In the genomic region with DNA sequence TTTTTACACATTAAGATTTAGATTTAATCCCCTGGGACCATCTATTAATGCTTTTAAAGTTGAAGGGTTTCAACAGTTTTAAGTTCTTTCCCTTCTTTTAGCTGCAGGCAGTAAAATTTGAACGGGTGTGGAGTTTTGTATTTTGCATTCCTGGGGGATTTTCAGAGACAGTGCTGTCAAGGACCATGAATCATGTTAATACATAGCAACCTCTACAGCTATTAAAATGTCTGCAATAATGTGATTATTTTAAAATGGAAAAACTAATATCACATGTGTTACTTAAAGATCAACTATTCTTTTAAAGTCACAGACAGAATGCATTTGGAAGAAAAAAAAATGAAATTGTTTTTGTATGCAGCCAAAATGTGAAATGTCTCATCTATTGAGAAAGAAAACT, we compare ENCODE assay signal across 26 cellular contexts. TPM values are rescaled to one million over a fixed set of nuclear protein-coding genes. Genes with fewer than 3 reads are reported as not detected.
"Had no signal": no experiment of that assay in that cellular context is flagged by ENCODE, and none has a peak within 500 bp of the region (broad histone marks: within the 10 kb centered on the region; RNA-seq: fewer than 3 reads in every experiment).

No MANE protein-coding gene starts in this region.

- H3K27me3 Mint-ChIP-seq: activated CD4-positive, alpha-beta T cell treated with anti-CD3 and anti-CD28 coated beads, Interleukin-2, amount 10 ng/mL, durations not matched to agents 24 days and 14 days; activated CD8-positive, alpha-beta memory T cell treated with anti-CD3 and anti-CD28 coated beads, Interleukin-2, amount 10 ng/mL, durations not matched to agents 7 days and 5 days; brain had no signal

- ATAC-seq: activated CD8-positive, alpha-beta memory T cell treated with anti-CD3 and anti-CD28 coated beads, Interleukin-2, amount 10 ng/mL, durations not matched to agents 7 days and 5 days; activated naive CD4-positive, alpha-beta T cell treated with anti-CD3 and anti-CD28 coated beads, Interleukin-2, amount 50 U/mL, for 72 hours; activated naive CD8-positive, alpha-beta T cell treated with anti-CD3 and anti-CD28 coated beads, Interleukin-2, amount 50 U/mL, for 24 hours; K562; T-helper 17 cell had no signal

- H3K9me3 Mint-ChIP-seq: activated B cell treated with CpG ODN at 0.5 μM for 24 hours; activated CD4-positive, alpha-beta T cell treated with anti-CD3 and anti-CD28 coated beads, Interleukin-2, amount 10 ng/mL, durations not matched to agents 24 days and 14 days; activated naive CD4-positive, alpha-beta T cell treated with anti-CD3 and anti-CD28 coated beads, Interleukin-2, amount 50 U/mL, for 72 hours; activated naive CD8-positive, alpha-beta T cell treated with anti-CD3 and anti-CD28 coated beads, Interleukin-2, amount 50 U/mL, for 24 hours; activated T-cell treated with anti-CD3 and anti-CD28 coated beads, Interleukin-2, amount 50 U/mL, for 24 hours; brain had no signal

- DNase-seq: activated B cell treated with CpG ODN at 0.5 μM for 24 hours; activated CD4-positive, alpha-beta T cell treated with anti-CD3 and anti-CD28 coated beads for 1 hour; activated CD4-positive, alpha-beta T cell treated with anti-CD3 and anti-CD28 coated beads, Interleukin-2, amount 10 ng/mL, durations not matched to agents 24 days and 14 days; activated CD4-positive, alpha-beta T cell treated with anti-CD3 and anti-CD28 coated beads, Interleukin-2, amount 50 U/mL, for 48 hours; activated CD8-positive, alpha-beta memory T cell treated with anti-CD3 and anti-CD28 coated beads, Interleukin-2, amount 10 ng/mL, durations not matched to agents 7 days and 5 days; activated effector memory CD4-positive, alpha-beta T cell treated with anti-CD3 and anti-CD28 coated beads, Interleukin-2, amount 50 U/mL, for 16 hours; activated naive CD4-positive, alpha-beta T cell treated with Interleukin-2 at 50 U/mL for 16 hours; activated naive CD8-positive, alpha-beta T cell treated with anti-CD3 and anti-CD28 coated beads, Interleukin-2, amount 50 U/mL, for 24 hours; activated T-cell treated with anti-CD3 and anti-CD28 coated beads, Interleukin-2, amount 50 U/mL, for 24 hours; amniotic stem cell; Karpas-422; NCI-H1105 treated with DMSO at 0.1 percent for 48 hours; NCI-H1436 treated with DMSO at 0.1 percent for 48 hours; NCI-H187; NCI-H2081; NCI-H524; Peyer's patch; SHP77; T-helper 17 cell; T-helper 9 cell had no signal

- H3K4me1 ChIP-seq: ascending aorta, Peyer's patch, SJSA1 had no signal

- H3K36me3 Mint-ChIP-seq: activated CD8-positive, alpha-beta memory T cell treated with anti-CD3 and anti-CD28 coated beads, Interleukin-2, amount 10 ng/mL, durations not matched to agents 7 days and 5 days; activated naive CD4-positive, alpha-beta T cell treated with anti-CD3 and anti-CD28 coated beads, Interleukin-2, amount 50 U/mL, for 72 hours; brain had no signal

- H3K27me3 ChIP-seq: ascending aorta, Peyer's patch had no signal

- H3K4me3 Mint-ChIP-seq: activated B cell treated with CpG ODN at 0.5 μM for 24 hours; activated CD4-positive, alpha-beta T cell treated with anti-CD3 and anti-CD28 coated beads, Interleukin-2, amount 10 ng/mL, durations not matched to agents 24 days and 14 days; activated CD8-positive, alpha-beta memory T cell treated with anti-CD3 and anti-CD28 coated beads, Interleukin-2, amount 10 ng/mL, durations not matched to agents 7 days and 5 days; activated naive CD8-positive, alpha-beta T cell treated with anti-CD3 and anti-CD28 coated beads, Interleukin-2, amount 50 U/mL, for 24 hours; activated T-cell treated with anti-CD3 and anti-CD28 coated beads, Interleukin-2, amount 50 U/mL, for 24 hours; brain; T-helper 17 cell had no signal

- H3K27ac ChIP-seq: ascending aorta, Peyer's patch, RWPE1, SJSA1 had no signal

- H3K4me1 Mint-ChIP-seq: activated B cell treated with CpG ODN at 0.5 μM for 24 hours; activated CD4-positive, alpha-beta T cell treated with anti-CD3 and anti-CD28 coated beads, Interleukin-2, amount 10 ng/mL, durations not matched to agents 24 days and 14 days; activated CD8-positive, alpha-beta memory T cell treated with anti-CD3 and anti-CD28 coated beads, Interleukin-2, amount 10 ng/mL, durations not matched to agents 7 days and 5 days; activated naive CD8-positive, alpha-beta T cell treated with anti-CD3 and anti-CD28 coated beads, Interleukin-2, amount 50 U/mL, for 24 hours; T-helper 17 cell had no signal

- FAIRE-seq: K562 had no signal

- H3K36me3 ChIP-seq: ascending aorta, Peyer's patch, SJSA1 had no signal

- H3K4me3 ChIP-seq: ascending aorta, K562, Peyer's patch, SJSA1 had no signal

- H3K27ac Mint-ChIP-seq: activated B cell treated with CpG ODN at 0.5 μM for 24 hours; activated CD4-positive, alpha-beta T cell treated with anti-CD3 and anti-CD28 coated beads, Interleukin-2, amount 10 ng/mL, durations not matched to agents 24 days and 14 days; activated CD8-positive, alpha-beta memory T cell treated with anti-CD3 and anti-CD28 coated beads, Interleukin-2, amount 10 ng/mL, durations not matched to agents 7 days and 5 days; activated naive CD4-positive, alpha-beta T cell treated with anti-CD3 and anti-CD28 coated beads, Interleukin-2, amount 50 U/mL, for 72 hours; activated naive CD8-positive, alpha-beta T cell treated with anti-CD3 and anti-CD28 coated beads, Interleukin-2, amount 50 U/mL, for 24 hours; activated T-cell treated with anti-CD3 and anti-CD28 coated beads, Interleukin-2, amount 50 U/mL, for 24 hours; T-helper 17 cell had no signal

- H3K9me3 ChIP-seq: ascending aorta, Peyer's patch, SJSA1 had no signal

RNA-seq across cellular contexts. Expression of gene ZNF521, which starts 21.5 kb away (rescaled TPM):
- total RNA-seq: activated CD4-positive, alpha-beta T cell treated with anti-CD3 and anti-CD28 coated beads, Interleukin-2, amount 10 ng/mL, durations not matched to agents 24 days and 14 days; activated CD8-positive, alpha-beta memory T cell treated with anti-CD3 and anti-CD28 coated beads, Interleukin-2, amount 10 ng/mL, durations not matched to agents 7 days and 5 days; activated naive CD4-positive, alpha-beta T cell treated with anti-CD3 and anti-CD28 coated beads, Interleukin-2, amount 50 U/mL, for 72 hours had no signal
